Comparison of ENCODE assay signal across 8 cellular contexts in the genomic region with DNA sequence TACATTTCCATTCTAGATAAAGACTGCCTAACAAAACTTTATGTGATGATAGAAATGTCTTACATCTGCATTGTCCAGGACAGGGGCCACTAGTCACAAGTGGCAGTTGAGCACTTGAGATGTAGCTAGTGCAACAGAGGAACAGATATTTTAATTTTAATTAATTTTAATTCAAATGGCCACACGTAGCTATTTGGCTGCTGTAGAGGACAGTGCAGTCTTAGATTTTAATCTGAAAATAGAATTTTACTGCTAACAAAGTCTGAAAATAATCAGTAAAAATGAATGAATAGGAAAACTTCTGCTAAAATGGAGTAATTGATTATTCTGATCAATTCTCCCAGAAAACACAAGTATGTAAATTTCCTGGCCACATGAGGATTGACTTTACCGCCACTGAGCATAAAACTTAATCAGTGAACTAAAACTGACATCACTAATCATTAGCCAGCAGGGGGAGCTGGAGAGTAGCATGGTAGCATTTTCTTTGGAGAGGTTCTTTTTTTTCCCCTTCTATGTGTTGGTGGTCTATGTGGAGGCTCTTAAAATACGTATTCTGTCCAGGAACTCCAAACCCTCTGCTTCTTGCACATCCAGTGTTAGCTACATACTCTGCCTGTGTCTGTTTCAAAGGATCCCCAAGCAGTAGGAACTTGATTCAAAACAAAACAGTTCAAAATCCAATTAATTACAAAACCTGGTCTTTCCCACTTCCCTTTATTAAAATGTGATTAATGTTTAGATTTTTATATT. TPM values are rescaled to one million over a fixed set of nuclear protein-coding genes. Genes with fewer than 3 reads are reported as not detected.
A peak's percentile ranks its signal among the peaks of the same experiment; 100 is the strongest.
DNase-seq lines count a peak whose midpoint lies in the region; ATAC-seq, FAIRE-seq and TF ChIP-seq lines count a peak whose summit lies in the region.

No MANE protein-coding gene starts in this region.

- H3K36me3 Mint-ChIP-seq in GM23338 (ENCODE audit: low read depth) (no peaks in the 10 kb centered on the region), astrocyte (ENCODE audit: low read depth, unreplicated experiment) (no peaks in the 10 kb centered on the region)

- no peak overlapping the region for H2AFZ ChIP-seq in GM23338
- H2AFZ ChIP-seq in astrocyte (ENCODE audit: low read depth, low read length), result no peak overlapping the region

- H4K20me1 ChIP-seq in GM23338 (replicated peaks; ENCODE audit: insufficient read depth) (no peaks in the 10 kb centered on the region), astrocyte (ENCODE audit: insufficient read depth, low read length) (no peaks in the 10 kb centered on the region)

- no peaks in the 10 kb centered on the region for H3K9me2 ChIP-seq in GM23338 (ENCODE audit: insufficient read depth)

- DNase-seq in GM10266 (ENCODE audit: extremely low spot score) (peak; percentile 39), GM23338 (ENCODE audit: low spot score) (peak; percentile 86), LoVo (ENCODE audit: low spot score) (peak; percentile 73), SHP77 (lab: John Stamatoyannopoulos, UW) (peak; percentile 71 to 77), astrocyte (ENCODE audit: low read depth) (peak; percentile 12), iPS DF 4.7 (ENCODE audit: extremely low read depth, low spot score) (peak; percentile 60)
- DNase-seq in stimulated activated CD4-positive, alpha-beta T cell treated with anti-CD3 and anti-CD28 coated beads, Interleukin-15, amount 100 ng/mL, for 48 hours (ENCODE audit: low read depth in 2 of 2), result peak; percentile 6 to 36
- DNase-seq in NK-92 treated with Interleukin-12 subunit alpha and Interleukin-12 subunit beta, amount 100 ng/mL, for 24 hours (lab: John Stamatoyannopoulos, UW), result no peak

- TF ChIP-seq CTCF in GM10266 (IDR thresholded peaks at IDR 0.05; ENCODE audit: control insufficient read depth, insufficient read depth, low read depth, missing control alignments) (peak; percentile 79), GM23338 (conservative IDR thresholded peaks at IDR 0.05; ENCODE audit: low read depth in 2 of 2) (peak; percentile 91 to 93), astrocyte (IDR thresholded peaks at IDR 0.05; ENCODE audit: insufficient read depth, low read depth, low read length) (peak; percentile 97)

- H3F3A ChIP-seq in GM23338 (replicated peaks; ENCODE audit: low read depth), result no peaks in the 10 kb centered on the region

- H3K27me3 Mint-ChIP-seq in GM23338 (ENCODE audit: insufficient read depth, low read depth, poor library complexity) (no peaks in the 10 kb centered on the region), astrocyte (ENCODE audit: low read depth, unreplicated experiment) (no peaks in the 10 kb centered on the region)

- H3K36me3 ChIP-seq in GM23338 (ENCODE audit: insufficient read depth) (no peaks in the 10 kb centered on the region), astrocyte (ENCODE audit: insufficient read depth, low read length) (no peaks in the 10 kb centered on the region)

- H3K27ac ChIP-seq in GM23338 (ENCODE audit: low read depth) (no peak overlapping the region), astrocyte (ENCODE audit: low read depth, low read length) (no peak overlapping the region)

- H3K4me3 ChIP-seq in GM23338 (no peak overlapping the region), astrocyte (ENCODE audit: insufficient read depth, low read depth, low read length) (no peak overlapping the region)

- H3K9ac ChIP-seq in astrocyte (ENCODE audit: low read length), result no peak overlapping the region

- peak; percentile 89 for FAIRE-seq in astrocyte (lab: Jason Lieb, UNC)

- H3K27ac Mint-ChIP-seq in GM23338 (no peak overlapping the region), astrocyte (ENCODE audit: unreplicated experiment) (no peak overlapping the region)

- H3K4me1 Mint-ChIP-seq in GM23338, result peaks cover 4% of the 10 kb centered on the region
- H3K4me1 Mint-ChIP-seq in astrocyte (ENCODE audit: low read depth, unreplicated experiment), result no peaks in the 10 kb centered on the region

- H3K9me3 Mint-ChIP-seq in GM23338, result no peaks in the 10 kb centered on the region
- no peaks in the 10 kb centered on the region for H3K9me3 Mint-ChIP-seq in astrocyte (ENCODE audit: unreplicated experiment)

- H3K4me3 Mint-ChIP-seq in GM23338 (no peak overlapping the region), astrocyte (ENCODE audit: unreplicated experiment) (no peak overlapping the region)

- H3K27me3 ChIP-seq in GM23338 (ENCODE audit: insufficient read depth) (no peaks in the 10 kb centered on the region), astrocyte (ENCODE audit: insufficient read depth, low read length) (no peaks in the 10 kb centered on the region)

- H3K4me2 ChIP-seq in GM23338, result no peak overlapping the region
- H3K4me2 ChIP-seq in astrocyte (ENCODE audit: low read length), result no peak overlapping the region

- no peaks in the 10 kb centered on the region for H3K9me3 ChIP-seq in astrocyte (ENCODE audit: insufficient read depth, low read depth, low read length)

- H3K4me1 ChIP-seq in GM23338 (ENCODE audit: insufficient read depth) (no peaks in the 10 kb centered on the region), astrocyte (ENCODE audit: insufficient read depth, low read length) (no peaks in the 10 kb centered on the region)

- H3K79me2 ChIP-seq in GM23338 (replicated peaks; ENCODE audit: insufficient read depth) (no peaks in the 10 kb centered on the region), astrocyte (ENCODE audit: insufficient read depth, low read length) (no peaks in the 10 kb centered on the region)

- ATAC-seq in GM23338, result peak; percentile 77

TF ChIP-seq in GM23338, 12 proteins besides CTCF, POLR2A, EP300 and RAD21 (continues in another document):
- TF ChIP-seq EZH2phosphoT487 (IDR thresholded peaks at IDR 0.05; ENCODE audit: unreplicated experiment) (no peak), STAT1 (IDR thresholded peaks at IDR 0.05; ENCODE audit: unreplicated experiment) (no peak), POLR2AphosphoS5 (IDR thresholded peaks at IDR 0.05; ENCODE audit: low read depth) (no peak), CREB1 (CRISPR knock-in tag; IDR thresholded peaks at IDR 0.05; ENCODE audit: low read depth) (no peak), JUNB (IDR thresholded peaks at IDR 0.05; ENCODE audit: unreplicated experiment) (no peak), ZNF331 (CRISPR knock-in tag; IDR thresholded peaks at IDR 0.05; ENCODE audit: low read depth) (no peak)
- TF ChIP-seq, protein P1, sequence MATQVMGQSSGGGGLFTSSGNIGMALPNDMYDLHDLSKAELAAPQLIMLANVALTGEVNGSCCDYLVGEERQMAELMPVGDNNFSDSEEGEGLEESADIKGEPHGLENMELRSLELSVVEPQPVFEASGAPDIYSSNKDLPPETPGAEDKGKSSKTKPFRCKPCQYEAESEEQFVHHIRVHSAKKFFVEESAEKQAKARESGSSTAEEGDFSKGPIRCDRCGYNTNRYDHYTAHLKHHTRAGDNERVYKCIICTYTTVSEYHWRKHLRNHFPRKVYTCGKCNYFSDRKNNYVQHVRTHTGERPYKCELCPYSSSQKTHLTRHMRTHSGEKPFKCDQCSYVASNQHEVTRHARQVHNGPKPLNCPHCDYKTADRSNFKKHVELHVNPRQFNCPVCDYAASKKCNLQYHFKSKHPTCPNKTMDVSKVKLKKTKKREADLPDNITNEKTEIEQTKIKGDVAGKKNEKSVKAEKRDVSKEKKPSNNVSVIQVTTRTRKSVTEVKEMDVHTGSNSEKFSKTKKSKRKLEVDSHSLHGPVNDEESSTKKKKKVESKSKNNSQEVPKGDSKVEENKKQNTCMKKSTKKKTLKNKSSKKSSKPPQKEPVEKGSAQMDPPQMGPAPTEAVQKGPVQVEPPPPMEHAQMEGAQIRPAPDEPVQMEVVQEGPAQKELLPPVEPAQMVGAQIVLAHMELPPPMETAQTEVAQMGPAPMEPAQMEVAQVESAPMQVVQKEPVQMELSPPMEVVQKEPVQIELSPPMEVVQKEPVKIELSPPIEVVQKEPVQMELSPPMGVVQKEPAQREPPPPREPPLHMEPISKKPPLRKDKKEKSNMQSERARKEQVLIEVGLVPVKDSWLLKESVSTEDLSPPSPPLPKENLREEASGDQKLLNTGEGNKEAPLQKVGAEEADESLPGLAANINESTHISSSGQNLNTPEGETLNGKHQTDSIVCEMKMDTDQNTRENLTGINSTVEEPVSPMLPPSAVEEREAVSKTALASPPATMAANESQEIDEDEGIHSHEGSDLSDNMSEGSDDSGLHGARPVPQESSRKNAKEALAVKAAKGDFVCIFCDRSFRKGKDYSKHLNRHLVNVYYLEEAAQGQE (IDR thresholded peaks at IDR 0.05; ENCODE audit: unreplicated experiment), result no peak
- TF ChIP-seq, protein P2, sequence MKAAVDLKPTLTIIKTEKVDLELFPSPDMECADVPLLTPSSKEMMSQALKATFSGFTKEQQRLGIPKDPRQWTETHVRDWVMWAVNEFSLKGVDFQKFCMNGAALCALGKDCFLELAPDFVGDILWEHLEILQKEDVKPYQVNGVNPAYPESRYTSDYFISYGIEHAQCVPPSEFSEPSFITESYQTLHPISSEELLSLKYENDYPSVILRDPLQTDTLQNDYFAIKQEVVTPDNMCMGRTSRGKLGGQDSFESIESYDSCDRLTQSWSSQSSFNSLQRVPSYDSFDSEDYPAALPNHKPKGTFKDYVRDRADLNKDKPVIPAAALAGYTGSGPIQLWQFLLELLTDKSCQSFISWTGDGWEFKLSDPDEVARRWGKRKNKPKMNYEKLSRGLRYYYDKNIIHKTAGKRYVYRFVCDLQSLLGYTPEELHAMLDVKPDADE (IDR thresholded peaks at IDR 0.05), result no peak

RNA-seq across cellular contexts. Expression of a gene that starts 52.1 kb away (rescaled TPM):
- 11.7 and 14.7 TPM in 2 replicates for total RNA-seq in GM23338 (2014; rRNA removed; shearing (Covaris generic))
- polyA plus RNA-seq in GM23338 (2016; fragmentation: Nextera tagmentation; extraction: Ambion mirVana), result 9.7 TPM in 2 replicates
- total RNA-seq in astrocyte, result 9.8 and 13.0 TPM in 2 replicates
